24 cellular contexts compared by ENCODE assay signal in the genomic region with DNA sequence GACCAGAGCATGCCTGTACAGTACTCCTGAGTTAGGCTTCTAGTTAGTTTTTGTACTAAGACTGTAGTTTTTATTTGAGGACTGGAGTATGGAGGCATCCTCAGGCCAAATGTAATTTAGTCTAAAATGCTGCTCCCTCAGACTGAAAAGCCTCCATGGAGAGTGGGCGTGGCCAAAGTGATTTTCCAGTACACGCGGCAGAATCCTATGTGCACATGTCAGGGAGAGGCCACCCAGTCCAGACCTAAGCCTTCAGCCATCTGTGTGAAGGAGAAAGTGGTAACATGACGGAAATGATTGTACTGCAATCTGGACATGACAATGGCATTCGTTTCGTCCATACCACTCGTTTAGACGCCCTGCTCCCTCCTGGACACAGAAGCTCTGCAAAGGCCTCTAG. TPM values are rescaled to one million over a fixed set of nuclear protein-coding genes. Genes with fewer than 3 reads are reported as not detected.
"Had no signal": no experiment of that assay in that cellular context is flagged by ENCODE, and none has a peak within 500 bp of the region (broad histone marks: within the 10 kb centered on the region; RNA-seq: fewer than 3 reads in every experiment).

No MANE protein-coding gene starts in this region.

- ATAC-seq: esophagus mucosa, gastrocnemius medialis, heart right ventricle, left cardiac atrium, left lung, left ventricle myocardium superior, mucosa of descending colon had no signal

- H3K27me3 ChIP-seq: colonic mucosa, esophagus squamous epithelium, gastrocnemius medialis, heart right ventricle, left lung had no signal

- DNase-seq: colonic mucosa; cortex of kidney; effector CD4-positive, alpha-beta T cell; effector memory CD4-positive, alpha-beta T cell; erythroblast; esophagus squamous epithelium; foreskin fibroblast; foreskin melanocyte; gastrocnemius medialis; glutamatergic neuron; head of caudate nucleus; heart right ventricle; hippocampal formation; left cardiac atrium; left lung; left ventricle myocardium superior; lower lobe of right lung; mesenchymal stem cell; mucosa of descending colon; naive B cell had no signal

- H3K27ac ChIP-seq: colonic mucosa, epithelial cell of prostate, esophagus squamous epithelium, gastrocnemius medialis, heart right ventricle, left lung, lower lobe of right lung had no signal

- H3K36me3 ChIP-seq: colonic mucosa, esophagus squamous epithelium, gastrocnemius medialis, heart right ventricle, left lung, lower lobe of right lung had no signal

- H3K9me3 ChIP-seq: colonic mucosa, esophagus squamous epithelium, gastrocnemius medialis, heart right ventricle, left lung, lower lobe of right lung, mucosa of descending colon had no signal

- H3K4me1 ChIP-seq: colonic mucosa, esophagus squamous epithelium, gastrocnemius medialis, heart right ventricle, left lung, lower lobe of right lung had no signal

- H3K4me3 ChIP-seq: colonic mucosa, esophagus squamous epithelium, gastrocnemius medialis, heart right ventricle, left lung, lower lobe of right lung, mucosa of descending colon had no signal

RNA-seq across cellular contexts. Expression of a gene that starts 56.2 kb away (rescaled TPM):
- polyA plus RNA-seq: endothelial cell of umbilical vein, keratinocyte had no signal
